ENCODE assay signal across 1 cellular context in genomic region chr6:2860706-2861059, GRCh38. TPM values are rescaled to one million over a fixed set of nuclear protein-coding genes. Genes with fewer than 3 reads are reported as not detected.
"Had no signal": no experiment of that assay in that cellular context is flagged by ENCODE, and none has a peak within 500 bp of the region (broad histone marks: within the 10 kb centered on the region; RNA-seq: fewer than 3 reads in every experiment).

No MANE protein-coding gene starts in this region.

RNA-seq across cellular contexts. Expression of gene SERPINB1, which starts 19.0 kb away (rescaled TPM):
- polyA plus RNA-seq: neural cell had no signal
